ENCODE assay signal across 19 cellular contexts in genomic region chr9:72460342-72461312, GRCh38.
DNase-seq lines count a peak whose midpoint lies in the region; ATAC-seq and TF ChIP-seq lines count a peak whose summit lies in the region.
"Had no signal": no experiment of that assay in that cellular context is flagged by ENCODE, and none has a peak within 500 bp of the region (broad histone marks: within the 10 kb centered on the region; RNA-seq: fewer than 3 reads in every experiment).

No MANE protein-coding gene starts in this region.

- H3K4me1 ChIP-seq in body of pancreas (peaks cover 59% of the 10 kb centered on the region), mucosa of stomach (ENCODE audit: control insufficient read depth, insufficient read depth, low read length) (peaks cover 14% of the 10 kb centered on the region)
- H3K4me1 ChIP-seq: psoas muscle had no signal

- intact Hi-C loops in body of pancreas (cut with DNase I) (no loop called here), left cardiac atrium (cut with DNase I) (no loop called here)

- peak; percentile 73 for ATAC-seq in body of pancreas
- no peak for ATAC-seq in left cardiac atrium
- ATAC-seq: natural killer cell, psoas muscle had no signal

- H3K36me3 ChIP-seq in body of pancreas (replicated peaks in 1 of 2; ENCODE audit: insufficient read depth in 1 of 2, low read depth in 2 of 2) (no peaks in the 10 kb centered on the region), mucosa of stomach (ENCODE audit: control insufficient read depth, insufficient read depth, low read length) (no peaks in the 10 kb centered on the region), WERI-Rb-1 (no peaks in the 10 kb centered on the region)
- H3K36me3 ChIP-seq: SJSA1 had no signal

- TF ChIP-seq CTCF in body of pancreas (IDR thresholded peaks at IDR 0.05) (no peak), WERI-Rb-1 (IDR thresholded peaks at IDR 0.05; ENCODE audit: low read depth, low read length) (no peak)

- peak overlapping the region; percentile 30 for H3K9ac ChIP-seq in mucosa of stomach (ENCODE audit: low read length)

- H3K4me3 ChIP-seq in body of pancreas (no peak overlapping the region), mucosa of stomach (ENCODE audit: low read length) (no peak overlapping the region), WERI-Rb-1 (ENCODE audit: low read depth, low read length) (no peak overlapping the region)
- H3K4me3 ChIP-seq: coronary artery, psoas muscle, SJSA1 had no signal

- no peak for TF ChIP-seq POLR2A in body of pancreas (IDR thresholded peaks at IDR 0.05)

- DNase-seq in Caki2 (ENCODE audit: low read depth) (peak; percentile 73), HT-29 (ENCODE audit: low spot score) (peak; percentile 79), body of pancreas (peak; percentile 54 to 72 (median 64)), NCI-H1092 (lab: John Stamatoyannopoulos, UW) (no peak), left cardiac atrium (no peak), H4 (ENCODE audit: low spot score) (no peak), WERI-Rb-1 (no peak)
- DNase-seq: activated CD4-positive, alpha-beta T cell treated with anti-CD3 and anti-CD28 coated beads for 1 hour; activated naive CD8-positive, alpha-beta T cell treated with anti-CD3 and anti-CD28 coated beads, Interleukin-2, amount 10 ng/mL, durations not matched to agents 7 days and 5 days; DMS79; natural killer cell; NCI-H69; OCI-M1; psoas muscle; stimulated activated CD4-positive, alpha-beta T cell treated with anti-CD3 and anti-CD28 coated beads, Interleukin-4, amount 100 ng/mL, for 4 hours; T-helper 9 cell had no signal

- no peaks in the 10 kb centered on the region for H3K27me3 ChIP-seq in body of pancreas
- H3K27me3 ChIP-seq in mucosa of stomach (ENCODE audit: control insufficient read depth, insufficient read depth, low read length), result no peaks in the 10 kb centered on the region
- H3K27me3 ChIP-seq in WERI-Rb-1 (ENCODE audit: insufficient read depth, low read depth, severe bottlenecking), result no peaks in the 10 kb centered on the region
- H3K27me3 ChIP-seq: SJSA1 had no signal

- 41 to 42% methylated on average over 7 of the region's 7 CpGs for WGBS in body of pancreas, 2 donors

- in situ Hi-C loops in Caki2 (cut with HindIII; ENCODE audit: low pct_unique_long_range_greater_than_20kb, low sequenced_read_pairs), result no loop called here

- H3K9me3 ChIP-seq in body of pancreas, result no peaks in the 10 kb centered on the region
- no peaks in the 10 kb centered on the region for H3K9me3 ChIP-seq in mucosa of stomach (ENCODE audit: control insufficient read depth, low read length)
- H3K9me3 ChIP-seq in WERI-Rb-1 (ENCODE audit: severe bottlenecking), result no peaks in the 10 kb centered on the region
- H3K9me3 ChIP-seq: psoas muscle, SJSA1 had no signal

- H3K27ac ChIP-seq in body of pancreas (peak overlapping the region; percentile 66 to 81 (median 76)), WERI-Rb-1 (no peak overlapping the region)
- H3K27ac ChIP-seq: coronary artery, psoas muscle, SJSA1 had no signal

Comparison
In these comparisons a context has a peak if more than half of its experiments do, and no peak if none do; other contexts are left out.
1. DNase-seq: peak in Caki2 (single experiment), HT-29 (single experiment) and body of pancreas (4 of 4); none in NCI-H1092 (single experiment), left cardiac atrium (single experiment), H4 (single experiment) and WERI-Rb-1 (single experiment).